ENCODE assay signal across 1 cellular context in the genomic region with DNA sequence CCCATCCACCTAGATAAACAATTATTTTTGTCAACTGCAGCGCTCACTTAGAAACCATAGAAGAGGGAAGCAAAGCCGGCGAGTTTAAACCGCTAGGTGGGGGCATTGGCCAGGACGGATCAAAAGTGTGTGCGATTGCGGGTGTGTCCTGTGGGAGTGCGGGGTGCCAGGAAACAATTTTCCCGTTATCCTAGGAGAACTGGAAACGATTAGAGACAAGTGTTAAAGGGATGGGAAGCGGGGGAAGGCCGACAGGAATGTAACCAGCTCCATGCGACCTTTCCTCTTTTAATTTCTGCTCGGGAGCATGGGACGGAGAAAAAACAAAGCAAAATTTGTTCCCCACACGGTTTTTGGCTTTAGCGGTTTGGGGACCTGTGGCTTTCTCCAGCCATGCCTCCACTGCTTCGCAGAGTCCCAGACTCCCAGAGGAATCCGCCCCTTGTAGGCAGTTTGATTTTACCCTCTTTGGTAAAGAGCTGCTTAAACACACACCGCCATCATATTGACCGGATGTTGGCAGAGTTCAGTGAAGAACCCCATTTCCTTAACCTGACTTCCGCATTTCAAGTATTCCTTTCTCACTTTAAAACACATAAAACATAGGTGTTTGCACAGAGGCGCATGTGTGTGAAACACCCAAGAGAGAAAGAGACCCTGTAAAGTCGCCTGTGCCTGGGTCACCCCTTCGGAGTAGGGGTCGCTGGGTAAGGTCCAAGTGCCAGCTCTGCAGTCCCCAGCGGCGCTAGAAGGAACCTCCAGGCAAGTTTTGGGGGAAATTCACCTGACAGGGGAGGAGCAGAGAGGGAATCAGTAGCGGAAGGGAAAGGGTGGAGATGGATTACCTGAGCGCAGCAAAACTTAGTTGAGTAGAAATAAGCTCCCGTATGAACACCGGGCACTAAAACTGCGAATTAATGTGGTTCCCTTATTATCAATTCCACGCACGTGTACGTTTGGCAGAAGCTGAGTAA.
TF ChIP-seq lines count a peak whose summit lies in the region.

No MANE protein-coding gene starts in this region.

TF ChIP-seq in H1, 55 proteins besides CTCF, POLR2A, EP300 and RAD21 (continued from another document):
- no peak for TF ChIP-seq ZNF274 (IDR thresholded peaks at IDR 0.05; ENCODE audit: borderline replicate concordance, extremely low read depth, low read length)
- TF ChIP-seq CHD1 (IDR thresholded peaks at IDR 0.05; ENCODE audit: low read depth, low read length), result 0 out of 2 replicates have a peak, but pooled peaks have one; percentile 16
- TF ChIP-seq BCL11A (IDR thresholded peaks at IDR 0.05; ENCODE audit: low read depth in 2 of 2, low read length in 2 of 2), result no peak
- TF ChIP-seq CBX5 (IDR thresholded peaks at IDR 0.05; ENCODE audit: low read depth, low read length), result no peak
- TF ChIP-seq ATF2 (IDR thresholded peaks at IDR 0.05; ENCODE audit: low read length), result no peak
- TF ChIP-seq EGR1 (IDR thresholded peaks at IDR 0.05; ENCODE audit: borderline replicate concordance, low read depth, low read length), result 0 out of 2 replicates have a peak, but pooled peaks have one; percentile 19
- peak; percentile 14 for TF ChIP-seq SAP30 (IDR thresholded peaks at IDR 0.05; ENCODE audit: insufficient read depth, insufficient replicate concordance, low read length)
- TF ChIP-seq KDM1A (IDR thresholded peaks at IDR 0.05; ENCODE audit: borderline replicate concordance, low read length), result 0 out of 2 replicates have a peak, but pooled peaks have one; percentile 44
- 0 out of 2 replicates have a peak, but pooled peaks have one; percentile 6 for TF ChIP-seq YY1 (IDR thresholded peaks at IDR 0.05; ENCODE audit: low read depth, low read length)
- TF ChIP-seq CTBP2 (IDR thresholded peaks at IDR 0.05; ENCODE audit: borderline replicate concordance, insufficient read depth, insufficient read length, low read length), result peak; percentile 45
